14 cellular contexts compared by ENCODE assay signal in the genomic region with DNA sequence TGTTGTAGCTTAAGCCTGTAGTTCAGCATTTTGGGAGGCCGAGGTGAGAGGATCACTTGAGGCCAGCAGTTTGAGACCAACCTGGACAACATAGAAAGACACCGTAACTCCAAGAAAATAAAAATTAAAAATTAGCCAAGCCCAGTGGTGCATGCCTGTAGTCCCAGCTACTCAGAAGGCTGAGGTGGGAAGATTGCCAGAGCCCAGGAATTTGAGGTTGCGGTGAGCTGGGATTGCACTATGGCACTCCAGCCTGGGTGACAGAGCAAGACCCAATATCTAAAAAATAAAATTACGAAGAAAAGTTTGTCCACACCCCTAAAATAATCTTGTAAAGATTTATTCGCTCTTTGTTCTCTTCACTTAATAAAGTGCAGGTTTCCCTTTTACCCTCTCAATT.
"Had no signal": no experiment of that assay in that cellular context is flagged by ENCODE, and none has a peak within 500 bp of the region (broad histone marks: within the 10 kb centered on the region; RNA-seq: fewer than 3 reads in every experiment).

No MANE protein-coding gene starts in this region.

- ATAC-seq: esophagus mucosa; heart left ventricle; left lobe of liver; naive thymus-derived CD4-positive, alpha-beta T cell had no signal

- H3K36me3 ChIP-seq: heart left ventricle, right atrium auricular region, sigmoid colon, uterus had no signal

- DNase-seq: cortex of kidney; effector memory CD4-positive, alpha-beta T cell; heart left ventricle; hippocampal formation; mammary epithelial cell; naive thymus-derived CD4-positive, alpha-beta T cell; nephron progenitor cell; sigmoid colon; stimulated activated naive CD4-positive, alpha-beta T cell treated with Interleukin-2 at 50 U/mL for 16 hours; uterus had no signal

- H3K27me3 ChIP-seq: right atrium auricular region, sigmoid colon, uterus had no signal

- H3K9me3 ChIP-seq: heart left ventricle, right atrium auricular region, uterus had no signal

- H3K4me1 ChIP-seq: heart left ventricle, right atrium auricular region, sigmoid colon, uterus had no signal

- H3K4me3 ChIP-seq: heart left ventricle, right atrium auricular region, sigmoid colon, skin epidermis, uterus had no signal
